Comparison of ENCODE assay signal across 14 cellular contexts in the genomic region with DNA sequence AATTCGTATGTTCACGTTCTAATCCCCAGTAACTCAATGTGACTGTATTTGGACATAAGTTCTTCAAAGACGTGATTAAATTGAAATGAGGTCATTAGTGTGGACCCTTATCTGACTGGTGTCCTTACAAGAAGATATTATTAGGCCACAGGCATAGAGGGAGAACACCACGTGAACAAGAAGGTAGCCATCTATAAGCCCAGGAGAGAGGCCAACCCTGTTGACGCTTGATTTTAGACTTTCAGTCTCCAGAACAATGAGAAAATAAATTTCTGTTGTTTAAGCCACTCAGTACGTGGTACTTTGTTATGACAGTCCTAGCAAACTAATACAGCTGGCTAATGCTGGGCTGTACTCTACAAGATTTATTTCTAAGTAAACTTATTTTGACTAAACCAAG. TPM values are rescaled to one million over a fixed set of nuclear protein-coding genes. Genes with fewer than 3 reads are reported as not detected.
DNase-seq lines count a peak whose midpoint lies in the region; ATAC-seq and TF ChIP-seq lines count a peak whose summit lies in the region.
"Had no signal": no experiment of that assay in that cellular context is flagged by ENCODE, and none has a peak within 500 bp of the region (broad histone marks: within the 10 kb centered on the region; RNA-seq: fewer than 3 reads in every experiment).

No MANE protein-coding gene starts in this region.

- no peak for ATAC-seq in natural killer cell treated with Interleukin-12 subunit alpha and Interleukin-12 subunit beta and Interleukin-15 and Interleukin-18, amount 100 ng/mL, for 72 hours
- ATAC-seq in GM21528 (IDR thresholded peaks at IDR 0.05; ENCODE audit: low FRiP score, unreplicated experiment) (no peak), GM18909 (IDR thresholded peaks at IDR 0.05; ENCODE audit: poor library complexity, unreplicated experiment) (no peak)

- DNase-seq in CD14-positive monocyte (ENCODE audit: low spot score) (no peak), prostate gland (ENCODE audit: low spot score) (no peak), OCI-M2 (lab: John Stamatoyannopoulos, UW; ENCODE audit: unreplicated experiment) (no peak)
- DNase-seq in natural killer cell treated with Interleukin-12 subunit alpha and Interleukin-12 subunit beta and Interleukin-15 and Interleukin-18, amount 100 ng/mL, for 72 hours (ENCODE audit: low spot score) = no peak
- DNase-seq: activated CD4-positive, alpha-beta T cell treated with anti-CD3 and anti-CD28 coated beads, Interleukin-2, amount 50 U/mL, for 4 hours; Kasumi-1; SW 1271 had no signal

- no peak overlapping the region for H3K27ac ChIP-seq in DOHH2 (ENCODE audit: low read depth, low read length)
- peak overlapping the region in 1 of 2 donors; percentile 82 for H3K27ac ChIP-seq in prostate gland

- H4K20me1 ChIP-seq in DOHH2 (ENCODE audit: control insufficient read depth, insufficient read depth, low read depth, low read length) = peaks cover 16% of the 10 kb centered on the region; the same call in 1 of the 2 replicates

- TF ChIP-seq CTCF in CD14-positive monocyte (IDR thresholded peaks at IDR 0.05) (no peak), DOHH2 (IDR thresholded peaks at IDR 0.05; ENCODE audit: low read depth, low read length, poor library complexity, severe bottlenecking) (no peak), prostate gland (IDR thresholded peaks at IDR 0.05) (no peak)

- 51% methylated on average over 6 of the region's 6 CpGs for WGBS in prostate gland

- H3F3A ChIP-seq in DOHH2 (ENCODE audit: control insufficient read depth, insufficient read depth) = no peaks in the 10 kb centered on the region

- H3K36me3 Mint-ChIP-seq in CD14-positive monocyte = peaks cover 0 to 16% of the 10 kb centered on the region in 2 donors
- H3K36me3 Mint-ChIP-seq in activated naive CD8-positive, alpha-beta T cell = no peaks in the 10 kb centered on the region
- H3K36me3 Mint-ChIP-seq in natural killer cell treated with Interleukin-12 subunit alpha and Interleukin-12 subunit beta and Interleukin-15 and Interleukin-18, amount 100 ng/mL, for 72 hours = peaks cover 4% of the 10 kb centered on the region

- peak overlapping the region in 5 of 7 donors; percentile 33 to 88 (median 78) for H3K27ac Mint-ChIP-seq in CD14-positive monocyte
- peak overlapping the region; percentile 34 for H3K27ac Mint-ChIP-seq in activated naive CD8-positive, alpha-beta T cell
- H3K27ac Mint-ChIP-seq in natural killer cell treated with Interleukin-12 subunit alpha and Interleukin-12 subunit beta and Interleukin-15 and Interleukin-18, amount 100 ng/mL, for 72 hours = no peak overlapping the region

- H3K9me3 ChIP-seq in DOHH2 (ENCODE audit: control insufficient read depth, insufficient read depth, low read length) = no peaks in the 10 kb centered on the region
- H3K9me3 ChIP-seq in prostate gland = no peaks in the 10 kb centered on the region
- H3K9me3 ChIP-seq: tibial nerve had no signal

- TF ChIP-seq POLR2A in prostate gland (IDR thresholded peaks at IDR 0.05) = no peak

- H3K4me3 Mint-ChIP-seq in CD14-positive monocyte = no peak overlapping the region
- H3K4me3 Mint-ChIP-seq in activated naive CD8-positive, alpha-beta T cell = peak overlapping the region; percentile 61
- H3K4me3 Mint-ChIP-seq in natural killer cell treated with Interleukin-12 subunit alpha and Interleukin-12 subunit beta and Interleukin-15 and Interleukin-18, amount 100 ng/mL, for 72 hours = peak overlapping the region; percentile 45

- intact Hi-C loops in CD14-positive monocyte (cut with micrococcal nuclease) (no loop called here), prostate gland (cut with DNase I) (loop anchor here (5.0 kb wide), 1 partner anchor 124 kb away; the partner anchor contains the start of gene RPS6KA3)

- H3K27me3 ChIP-seq in DOHH2 (ENCODE audit: control insufficient read depth, low read length) (no peaks in the 10 kb centered on the region), prostate gland (replicated peaks; ENCODE audit: insufficient read depth) (no peaks in the 10 kb centered on the region)
- H3K27me3 ChIP-seq: tibial nerve had no signal

- H3K9me2 ChIP-seq in DOHH2 (replicated peaks; ENCODE audit: control insufficient read depth, low read length) = no peaks in the 10 kb centered on the region

- peak overlapping the region; percentile 53; the same call in 1 of the 2 replicates for H3K4me2 ChIP-seq in DOHH2 (ENCODE audit: low read length)

- H3K9me3 Mint-ChIP-seq in CD14-positive monocyte = peaks cover 0 to 3% (median 0%) of the 10 kb centered on the region in 7 donors
- no peaks in the 10 kb centered on the region for H3K9me3 Mint-ChIP-seq in activated naive CD8-positive, alpha-beta T cell (ENCODE audit: low read depth)
- no peaks in the 10 kb centered on the region for H3K9me3 Mint-ChIP-seq in natural killer cell treated with Interleukin-12 subunit alpha and Interleukin-12 subunit beta and Interleukin-15 and Interleukin-18, amount 100 ng/mL, for 72 hours
- H3K9me3 Mint-ChIP-seq: dendritic cell treated with granulocyte-macrophage colony-stimulating factor and Interleukin-4, amounts not matched to agents 40 ng/mL and 50 ng/mL, for 4 days had no signal

- peaks cover 0 to 24% (median 0%) of the 10 kb centered on the region in 3 donors for H3K27me3 Mint-ChIP-seq in CD14-positive monocyte (ENCODE audit: low read depth in 3 of 3)
- H3K27me3 Mint-ChIP-seq in activated naive CD8-positive, alpha-beta T cell = no peaks in the 10 kb centered on the region
- H3K27me3 Mint-ChIP-seq in natural killer cell treated with Interleukin-12 subunit alpha and Interleukin-12 subunit beta and Interleukin-15 and Interleukin-18, amount 100 ng/mL, for 72 hours = peaks cover 0 to under 1% of the 10 kb centered on the region in 2 donors
- H3K27me3 Mint-ChIP-seq: dendritic cell treated with granulocyte-macrophage colony-stimulating factor and Interleukin-4, amounts not matched to agents 40 ng/mL and 50 ng/mL, for 4 days had no signal

- peaks cover 24% of the 10 kb centered on the region for H3K4me1 ChIP-seq in DOHH2 (ENCODE audit: control insufficient read depth, low read length)
- H3K4me1 ChIP-seq in prostate gland (replicated peaks) = no peaks in the 10 kb centered on the region

- H3K4me1 Mint-ChIP-seq in CD14-positive monocyte = peaks cover 37% of the 10 kb centered on the region
- peaks cover 36% of the 10 kb centered on the region for H3K4me1 Mint-ChIP-seq in activated naive CD8-positive, alpha-beta T cell (ENCODE audit: low read depth)
- H3K4me1 Mint-ChIP-seq in natural killer cell treated with Interleukin-12 subunit alpha and Interleukin-12 subunit beta and Interleukin-15 and Interleukin-18, amount 100 ng/mL, for 72 hours (ENCODE audit: low read depth in 2 of 2) = peaks cover 28 to 33% of the 10 kb centered on the region in 2 donors

- H3K36me3 ChIP-seq in DOHH2 (ENCODE audit: control insufficient read depth, low read length) (peaks cover 32% of the 10 kb centered on the region), prostate gland (no peaks in the 10 kb centered on the region)
- H3K36me3 ChIP-seq: tibial nerve had no signal

- H3K4me3 ChIP-seq in DOHH2 (ENCODE audit: low read length) (no peak overlapping the region), prostate gland (no peak overlapping the region)

- H3K79me2 ChIP-seq in DOHH2 (ENCODE audit: control insufficient read depth, low read length) = peaks cover 35% of the 10 kb centered on the region

RNA-seq across cellular contexts. Expression of gene EIF1AX, which starts 1.5 kb away (rescaled TPM):
- 10 to 100 TPM; 58.5 to 62.7 TPM for polyA plus RNA-seq in CD14-positive monocyte
- total RNA-seq in natural killer cell treated with Interleukin-12 subunit alpha and Interleukin-12 subunit beta and Interleukin-15 and Interleukin-18, amount 100 ng/mL, for 72 hours = 100 to 1,000 TPM in 1 of 2 donors, 10 to 100 TPM in 1; 93.4 to 112 TPM
- total RNA-seq in prostate gland = 10 to 100 TPM; 28.0 to 51.3 TPM

RNA-seq across cellular contexts. Expression of gene MAP7D2, which starts 26.4 kb away (rescaled TPM):
- polyA plus RNA-seq in CD14-positive monocyte = not detected
- total RNA-seq in natural killer cell treated with Interleukin-12 subunit alpha and Interleukin-12 subunit beta and Interleukin-15 and Interleukin-18, amount 100 ng/mL, for 72 hours = under 1 TPM; 0.17 TPM
- 1 to 10 TPM; 1.3 to 9.9 TPM for total RNA-seq in prostate gland
- total RNA-seq: skeletal muscle tissue had no signal

Comparison
In these comparisons a context has a peak if more than half of its experiments do, and no peak if none do; other contexts are left out.
1. H3K27ac Mint-ChIP-seq: peak in CD14-positive monocyte (5 of 7) and activated naive CD8-positive, alpha-beta T cell (single experiment); none in natural killer cell treated with Interleukin-12 subunit alpha and Interleukin-12 subunit beta and Interleukin-15 and Interleukin-18, amount 100 ng/mL, for 72 hours (0 of 2).
2. H3K4me3 Mint-ChIP-seq: peak in activated naive CD8-positive, alpha-beta T cell (single experiment) and natural killer cell treated with Interleukin-12 subunit alpha and Interleukin-12 subunit beta and Interleukin-15 and Interleukin-18, amount 100 ng/mL, for 72 hours (single experiment); none in CD14-positive monocyte (0 of 2).